In the genomic region with DNA sequence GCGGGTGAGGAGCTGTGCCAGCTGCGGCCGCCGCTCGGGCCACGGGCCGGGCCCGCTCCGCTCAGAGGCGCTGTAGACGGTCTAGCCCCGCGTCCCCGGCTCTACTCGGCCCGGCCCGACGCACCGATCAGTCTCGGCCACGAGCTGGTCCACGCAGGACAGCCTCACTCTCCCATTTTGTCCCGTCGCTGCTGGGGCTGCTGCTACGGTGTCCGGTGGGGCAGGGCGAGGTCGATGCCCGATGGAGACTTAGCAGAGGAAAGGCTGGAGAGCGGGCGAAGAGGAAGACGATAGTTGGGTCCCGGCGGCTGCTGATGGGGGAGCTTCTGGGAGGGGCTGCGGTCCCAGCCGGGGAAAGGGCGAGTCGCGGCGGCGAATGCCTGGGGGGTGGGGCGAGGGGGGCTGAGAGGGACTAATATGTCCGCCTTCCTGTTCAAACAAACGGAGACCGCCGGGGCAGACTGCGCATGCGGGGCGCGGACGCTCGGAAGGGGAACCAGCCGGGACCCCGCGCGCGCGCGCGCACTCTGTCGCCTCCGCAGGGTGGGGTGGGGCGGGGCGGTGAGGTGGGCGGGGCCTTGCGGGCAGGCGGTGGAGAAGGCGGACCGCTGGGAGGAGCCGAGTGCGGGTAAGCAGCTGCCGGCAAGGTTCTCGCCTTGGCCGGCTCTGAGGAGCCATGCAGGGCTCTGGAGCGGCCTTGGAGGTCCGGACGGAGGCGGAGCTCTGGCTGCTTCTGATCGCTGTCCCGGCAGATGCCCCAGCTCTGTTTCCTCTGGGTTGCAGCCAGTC, we compare ENCODE assay signal across 8 cellular contexts. TPM values are rescaled to one million over a fixed set of nuclear protein-coding genes. Genes with fewer than 3 reads are reported as not detected.
DNase-seq lines count a peak whose midpoint lies in the region; ATAC-seq and TF ChIP-seq lines count a peak whose summit lies in the region.

A gene (minus strand): TSS at position 463 of the 789 bp plus-strand sequence. CDS start 903 bp downstream, outside the sequence.

- H4K20me1 ChIP-seq in SK-N-SH (ENCODE audit: insufficient read depth): peaks cover 42% of the 10 kb centered on the region

- POLR2A ChIA-PET in GM10248 (lab: Yijun Ruan, JAX): interaction anchor here (0.7 kb wide), 1 partner anchor 489 kb away, joined by 3 read pairs; a partner anchor contains a TSS
- POLR2A ChIA-PET in SK-N-SH (lab: Yijun Ruan, JAX): interaction anchor here (1.2 kb wide), 1 partner anchor 17 kb away, joined by 5 read pairs; no protein-coding TSS in a partner anchor

- no peak for TF ChIP-seq RAD21 in SK-N-SH (IDR thresholded peaks at IDR 0.05; ENCODE audit: low read length)

- peaks cover 4 to 8% of the 10 kb centered on the region in 2 experiments for H3K4me1 ChIP-seq in SK-N-SH (ENCODE audit: control insufficient read depth in 1 of 2, insufficient read depth in 2 of 2, low read depth in 1 of 2, low read length in 1 of 2)

- no peak for TF ChIP-seq EP300 in SK-N-SH (IDR thresholded peaks at IDR 0.05; ENCODE audit: borderline replicate concordance in 1 of 2, low read depth in 1 of 2, low read length in 1 of 2)

- CTCF ChIA-PET in GM10248 (lab: Yijun Ruan, JAX): interaction anchor here (1.0 to 1.8 kb wide), 3 partner anchors 11 to 14 kb away, joined by 4 to 8 read pairs (median 6); no protein-coding TSS in a partner anchor
- CTCF ChIA-PET in SK-N-SH (lab: Yijun Ruan, JAX): no interaction called here

- H3F3A ChIP-seq in SK-N-SH (replicated peaks; ENCODE audit: insufficient read depth): peaks cover 18% of the 10 kb centered on the region

- H3K9me3 ChIP-seq in SK-N-SH: no peaks in the 10 kb centered on the region

- H3K4me2 ChIP-seq in SK-N-SH: peak within 1 kb of the TSS; percentile 80

- H3K27ac ChIP-seq in SK-N-SH (ENCODE audit: low read depth in 2 of 2, low read length in 1 of 2) (peak within 1 kb of the TSS; percentile 93 to 94), substantia nigra (ENCODE audit: low read depth, low read length, poor library complexity, severe bottlenecking) (peak within 1 kb of the TSS; percentile 98)

- peak within 1 kb of the TSS; percentile 96 for H3K9ac ChIP-seq in SK-N-SH

- H3K27me3 ChIP-seq in SK-N-SH (ENCODE audit: insufficient read depth): no peaks in the 10 kb centered on the region

- TF ChIP-seq CTCF in GM10248 (IDR thresholded peaks at IDR 0.05; ENCODE audit: control extremely low read depth, extremely low read depth, low read depth, missing control alignments): no peak
- TF ChIP-seq CTCF in SK-N-SH (IDR thresholded peaks at IDR 0.05): no peak

- ATAC-seq in HG02610 (IDR thresholded peaks at IDR 0.05; ENCODE audit: unreplicated experiment): peak; percentile 92

- H3K4me3 ChIP-seq in SK-N-SH (ENCODE audit: low read depth in 2 of 2, low read length in 1 of 2): peak within 1 kb of the TSS; percentile 92 to 94

- no peaks in the 10 kb centered on the region for H3K9me2 ChIP-seq in SK-N-SH

- DNase-seq in GM10248 (ENCODE audit: extremely low spot score) (peak; percentile 98), NCI-H1092 (lab: John Stamatoyannopoulos, UW) (peak; percentile 89), SK-N-SH (peak; percentile 98), germinal center (ENCODE audit: low spot score) (peak; percentile 97), non-pigmented ciliary epithelial cell (ENCODE audit: low read depth) (peak; percentile 78), substantia nigra (lab: John Stamatoyannopoulos, UW) (peak; percentile 80 to 99 (median 95))
- DNase-seq in activated naive CD4-positive, alpha-beta T cell treated with anti-CD3 and anti-CD28 coated beads, Interleukin-2, amount 50 U/mL, for 16 hours: peak; percentile 99

- whole genome bisulfite sequencing in SK-N-SH (ENCODE audit: low lambda C conversion rate): under 1% methylated on average over 17 of the region's 80 CpGs

- peak within 1 kb of the TSS; percentile 83 for H2AFZ ChIP-seq in SK-N-SH (ENCODE audit: low read depth)

- peaks cover 0 to 10% of the 10 kb centered on the region in 2 experiments for H3K36me3 ChIP-seq in SK-N-SH (replicated peaks in 1 of 2; ENCODE audit: control insufficient read depth in 1 of 2, insufficient read depth in 2 of 2, low read length in 1 of 2)

- H3K79me2 ChIP-seq in SK-N-SH (ENCODE audit: insufficient read depth): peaks cover 50% of the 10 kb centered on the region

TF ChIP-seq in SK-N-SH, 30 proteins besides CTCF, POLR2A, EP300 and RAD21:
- TF ChIP-seq TCF12 (IDR thresholded peaks at IDR 0.05) (0 out of 2 replicates have a peak, but pooled peaks have one; percentile 21), NRF1 (IDR thresholded peaks at IDR 0.05; ENCODE audit: low read depth, low read length) (peak; percentile 81), MXI1 (IDR thresholded peaks at IDR 0.05; ENCODE audit: low read depth, low read length) (peak; percentile 50), FOXM1 (IDR thresholded peaks at IDR 0.05; ENCODE audit: low read depth) (no peak), POLR2AphosphoS5 (IDR thresholded peaks at IDR 0.05; ENCODE audit: low read depth, low read length) (peak; percentile 95), YY1 (IDR thresholded peaks at IDR 0.05; ENCODE audit: low read depth) (peak; percentile 36; the same call in 1 of the 2 replicates), TEAD4 (IDR thresholded peaks at IDR 0.05; ENCODE audit: borderline replicate concordance, insufficient read depth) (no peak), GABPA (IDR thresholded peaks at IDR 0.05; ENCODE audit: low read depth) (0 out of 2 replicates have a peak, but pooled peaks have one; percentile 11), TAF1 (IDR thresholded peaks at IDR 0.05; ENCODE audit: borderline replicate concordance, low read depth, low read length) (peak; percentile 87), MEF2A (IDR thresholded peaks at IDR 0.05; ENCODE audit: borderline replicate concordance, low read depth) (no peak), SIN3A (IDR thresholded peaks at IDR 0.05; ENCODE audit: borderline replicate concordance, low read depth, low read length) (0 out of 2 replicates have a peak, but pooled peaks have one; percentile 43), NFIC (IDR thresholded peaks at IDR 0.05; ENCODE audit: borderline replicate concordance) (0 out of 2 replicates have a peak, but pooled peaks have one; percentile 4)
- TF ChIP-seq, protein P1, sequence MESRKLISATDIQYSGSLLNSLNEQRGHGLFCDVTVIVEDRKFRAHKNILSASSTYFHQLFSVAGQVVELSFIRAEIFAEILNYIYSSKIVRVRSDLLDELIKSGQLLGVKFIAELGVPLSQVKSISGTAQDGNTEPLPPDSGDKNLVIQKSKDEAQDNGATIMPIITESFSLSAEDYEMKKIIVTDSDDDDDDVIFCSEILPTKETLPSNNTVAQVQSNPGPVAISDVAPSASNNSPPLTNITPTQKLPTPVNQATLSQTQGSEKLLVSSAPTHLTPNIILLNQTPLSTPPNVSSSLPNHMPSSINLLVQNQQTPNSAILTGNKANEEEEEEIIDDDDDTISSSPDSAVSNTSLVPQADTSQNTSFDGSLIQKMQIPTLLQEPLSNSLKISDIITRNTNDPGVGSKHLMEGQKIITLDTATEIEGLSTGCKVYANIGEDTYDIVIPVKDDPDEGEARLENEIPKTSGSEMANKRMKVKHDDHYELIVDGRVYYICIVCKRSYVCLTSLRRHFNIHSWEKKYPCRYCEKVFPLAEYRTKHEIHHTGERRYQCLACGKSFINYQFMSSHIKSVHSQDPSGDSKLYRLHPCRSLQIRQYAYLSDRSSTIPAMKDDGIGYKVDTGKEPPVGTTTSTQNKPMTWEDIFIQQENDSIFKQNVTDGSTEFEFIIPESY (IDR thresholded peaks at IDR 0.05; ENCODE audit: borderline replicate concordance, low read depth): no peak
- TF ChIP-seq, protein P2, sequence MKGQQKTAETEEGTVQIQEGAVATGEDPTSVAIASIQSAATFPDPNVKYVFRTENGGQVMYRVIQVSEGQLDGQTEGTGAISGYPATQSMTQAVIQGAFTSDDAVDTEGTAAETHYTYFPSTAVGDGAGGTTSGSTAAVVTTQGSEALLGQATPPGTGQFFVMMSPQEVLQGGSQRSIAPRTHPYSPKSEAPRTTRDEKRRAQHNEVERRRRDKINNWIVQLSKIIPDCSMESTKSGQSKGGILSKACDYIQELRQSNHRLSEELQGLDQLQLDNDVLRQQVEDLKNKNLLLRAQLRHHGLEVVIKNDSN (IDR thresholded peaks at IDR 0.05; ENCODE audit: borderline replicate concordance, low read depth): peak; percentile 34; the same call in 1 of the 2 replicates

RNA-seq across cellular contexts. Expression of the gene that starts here (rescaled TPM):
- polyA plus RNA-seq in SK-N-SH (2012; rRNA removed): 4.9 and 6.7 TPM in 2 replicates
- 6.7 and 9.7 TPM in 2 replicates for polyA plus RNA-seq in SK-N-SH (2012; cell fraction: cytosol; rRNA removed)
- polyA plus RNA-seq in SK-N-SH (2012; cell fraction: nucleus; rRNA removed): 12.3 and 22.5 TPM in 2 replicates

Comparison
In these comparisons a context has a peak if more than half of its experiments do, and no peak if none do; other contexts are left out.
1. Peak in every context shown above with its lines: DNase-seq, ATAC-seq, H3K4me3 ChIP-seq and H3K27ac ChIP-seq.